In the genomic region with DNA sequence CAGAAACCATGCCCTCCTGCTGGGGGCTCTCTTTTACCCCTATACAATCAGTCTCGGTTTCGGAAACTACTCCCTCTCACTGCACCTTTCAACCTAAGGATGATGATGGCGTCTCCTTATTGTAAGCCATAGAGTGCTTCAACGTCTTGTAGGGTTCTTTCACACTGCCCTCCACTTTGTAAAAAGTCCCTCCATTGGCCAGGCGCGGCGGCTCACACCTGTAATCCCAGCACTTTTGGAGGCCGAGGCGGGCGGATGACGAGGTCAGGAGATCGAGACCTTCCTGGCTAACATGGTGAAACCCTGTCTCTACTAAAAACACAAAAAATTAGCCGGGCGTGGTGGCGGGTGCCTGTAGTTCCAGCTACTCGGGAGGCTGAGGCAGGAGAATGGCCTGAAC, we compare ENCODE assay signal across 7 cellular contexts. TPM values are rescaled to one million over a fixed set of nuclear protein-coding genes. Genes with fewer than 3 reads are reported as not detected.
"Had no signal": no experiment of that assay in that cellular context is flagged by ENCODE, and none has a peak within 500 bp of the region (broad histone marks: within the 10 kb centered on the region; RNA-seq: fewer than 3 reads in every experiment).

No MANE protein-coding gene starts in this region.

RNA-seq across cellular contexts. Expression of gene CYP2A6, which starts 19.5 kb away (rescaled TPM):
- total RNA-seq: HT-29, NCI-H460, PC-9, Peyer's patch, RPMI7951, SJSA1 had no signal

RNA-seq across cellular contexts. Expression of gene CYP2A7, which starts 51.3 kb away (rescaled TPM):
- total RNA-seq: HT-29, NCI-H460, PC-9, Peyer's patch, Right ventricle myocardium superior, RPMI7951, SJSA1 had no signal

RNA-seq across cellular contexts. Expression of gene MIA, which starts 55.4 kb away (rescaled TPM):
- total RNA-seq: NCI-H460, Right ventricle myocardium superior, SJSA1 had no signal
